ENCODE assay signal across 8 cellular contexts in genomic region chr6:28266563-28266961, GRCh38. TPM values are rescaled to one million over a fixed set of nuclear protein-coding genes. Genes with fewer than 3 reads are reported as not detected.
A peak's percentile ranks its signal among the peaks of the same experiment; 100 is the strongest.
DNase-seq lines count a peak whose midpoint lies in the region; ATAC-seq and TF ChIP-seq lines count a peak whose summit lies in the region.
"Had no signal": no experiment of that assay in that cellular context is flagged by ENCODE, and none has a peak within 500 bp of the region (broad histone marks: within the 10 kb centered on the region; RNA-seq: fewer than 3 reads in every experiment).

No MANE protein-coding gene starts in this region.

- H3K4me1 ChIP-seq in cardiac muscle cell (ENCODE audit: low read depth) (peaks cover 8% of the 10 kb centered on the region), iPS-15b (ENCODE audit: control insufficient read depth, insufficient read depth, low read length) (peaks cover 8% of the 10 kb centered on the region), uterus (no peaks in the 10 kb centered on the region)

- peaks cover 12% of the 10 kb centered on the region for H3K4me1 Mint-ChIP-seq in activated naive CD4-positive, alpha-beta T cell treated with anti-CD3 and anti-CD28 coated beads, Interleukin-2, amount 10 ng/mL, durations not matched to agents 7 days and 5 days

- no peak for ATAC-seq in GM21360 (IDR thresholded peaks at IDR 0.05; ENCODE audit: unreplicated experiment)

- H3K27me3 ChIP-seq in cardiac muscle cell (no peaks in the 10 kb centered on the region), iPS-15b (ENCODE audit: control insufficient read depth, insufficient read depth, low read length) (peaks cover 7% of the 10 kb centered on the region), uterus (no peaks in the 10 kb centered on the region)

- H3K27ac Mint-ChIP-seq in activated naive CD4-positive, alpha-beta T cell treated with anti-CD3 and anti-CD28 coated beads, Interleukin-2, amount 10 ng/mL, durations not matched to agents 7 days and 5 days: no peak overlapping the region
- H3K27ac Mint-ChIP-seq: memory B cell had no signal

- no peak overlapping the region for H3K4me3 Mint-ChIP-seq in activated naive CD4-positive, alpha-beta T cell treated with anti-CD3 and anti-CD28 coated beads, Interleukin-2, amount 10 ng/mL, durations not matched to agents 7 days and 5 days
- H3K4me3 Mint-ChIP-seq: memory B cell had no signal

- H3K27ac ChIP-seq in cardiac muscle cell (peak overlapping the region; percentile 87), uterus (peak overlapping the region; percentile 85 to 89)

- intact Hi-C loops in cardiac septum (cut with DNase I): loop anchor here (2.0 to 5.0 kb wide), 2 partner anchors 71 to 84 kb away; partner anchors contain the start of gene ZSCAN31
- intact Hi-C loops in uterus (cut with DNase I; ENCODE audit: low total_unique reads): no loop called here

- H3K4me3 ChIP-seq in cardiac muscle cell (peak overlapping the region; percentile 89), iPS-15b (ENCODE audit: low read depth, low read length) (peak overlapping the region; percentile 66), uterus (peak overlapping the region; percentile 86 to 90)

- H3K9ac ChIP-seq in iPS-15b (ENCODE audit: low read depth, low read length): peak overlapping the region; percentile 89

- peaks cover 7% of the 10 kb centered on the region for H3K36me3 Mint-ChIP-seq in activated naive CD4-positive, alpha-beta T cell treated with anti-CD3 and anti-CD28 coated beads, Interleukin-2, amount 10 ng/mL, durations not matched to agents 7 days and 5 days

- CTCF ChIA-PET in activated naive CD4-positive, alpha-beta T cell treated with anti-CD3 and anti-CD28 coated beads, Interleukin-2, amount 10 ng/mL, durations not matched to agents 7 days and 5 days (lab: Charles Lee): interaction anchor here (1.1 to 2.3 kb wide), 4 partner anchors 9 to 90 kb away, joined by 3 to 10 read pairs (median 4); partner anchors contain the start of gene ZKSCAN4

- H3K36me3 ChIP-seq in cardiac muscle cell: no peaks in the 10 kb centered on the region
- H3K36me3 ChIP-seq in iPS-15b (ENCODE audit: control insufficient read depth, insufficient read depth, low read length): no peaks in the 10 kb centered on the region
- no peaks in the 10 kb centered on the region for H3K36me3 ChIP-seq in uterus

- no peaks in the 10 kb centered on the region for H3K9me3 ChIP-seq in cardiac muscle cell (ENCODE audit: low read depth)
- no peaks in the 10 kb centered on the region for H3K9me3 ChIP-seq in iPS-15b (ENCODE audit: control insufficient read depth, insufficient read depth, low read length)
- H3K9me3 ChIP-seq in uterus: no peaks in the 10 kb centered on the region

- TF ChIP-seq CTCF in cardiac muscle cell (IDR thresholded peaks at IDR 0.05; ENCODE audit: low read depth, low read length): no peak
- TF ChIP-seq CTCF in uterus (IDR thresholded peaks at IDR 0.05): no peak

- DNase-seq in cardiac muscle cell (ENCODE audit: low read depth in 1 of 2, low spot score in 1 of 2) (no peak), cardiac septum (ENCODE audit: low spot score) (no peak), uterus (no peak)
- DNase-seq in activated naive CD4-positive, alpha-beta T cell treated with anti-CD3 and anti-CD28 coated beads, Interleukin-2, amount 10 ng/mL, durations not matched to agents 7 days and 5 days: no peak

- TF ChIP-seq POLR2A in uterus (IDR thresholded peaks at IDR 0.05): no peak

- H3K27me3 Mint-ChIP-seq in activated naive CD4-positive, alpha-beta T cell treated with anti-CD3 and anti-CD28 coated beads, Interleukin-2, amount 10 ng/mL, durations not matched to agents 7 days and 5 days: peaks cover 6% of the 10 kb centered on the region
- H3K27me3 Mint-ChIP-seq: memory B cell had no signal

- H3K9me3 Mint-ChIP-seq in activated naive CD4-positive, alpha-beta T cell treated with anti-CD3 and anti-CD28 coated beads, Interleukin-2, amount 10 ng/mL, durations not matched to agents 7 days and 5 days: no peaks in the 10 kb centered on the region
- H3K9me3 Mint-ChIP-seq: memory B cell had no signal

RNA-seq across cellular contexts. Expression of gene ZSCAN26, which starts 0.4 kb away (rescaled TPM):
- total RNA-seq in cardiac muscle cell (23.7 and 37.9 TPM in 2 replicates), cardiac septum (13.4 TPM), uterus (10 to 100 TPM; 12.6 to 54.7 (median 33.4) TPM)
- 20.2 and 25.3 TPM in 2 replicates for polyA plus RNA-seq in cardiac muscle cell

RNA-seq across cellular contexts. Expression of gene NKAPL, which starts 7.5 kb away (rescaled TPM):
- total RNA-seq in cardiac muscle cell (not detected in 2 replicates), cardiac septum (6.6 TPM), uterus (1 to 10 TPM in 1 of 4 donors, under 1 TPM in 1, not detected in 2; 0.97 to 1.2 TPM)
- not detected in 2 replicates for polyA plus RNA-seq in cardiac muscle cell
- total RNA-seq: A172 had no signal

RNA-seq across cellular contexts. Expression of gene ZKSCAN4, which starts 14.5 kb away (rescaled TPM):
- total RNA-seq in cardiac muscle cell (7.9 and 8.4 TPM in 2 replicates), cardiac septum (2.4 TPM), uterus (10 to 100 TPM in 1 of 4 donors, 1 to 10 TPM in 3; 1.5 to 15.6 (median 4.7) TPM)
- polyA plus RNA-seq in cardiac muscle cell: 6.8 and 7.1 TPM in 2 replicates

RNA-seq across cellular contexts. Expression of gene PGBD1, which starts 14.8 kb away (rescaled TPM):
- total RNA-seq in cardiac muscle cell: 7.5 and 8.2 TPM in 2 replicates
- 6.0 and 8.2 TPM in 2 replicates for polyA plus RNA-seq in cardiac muscle cell
- total RNA-seq in cardiac septum: 3.8 TPM
- total RNA-seq in uterus: 10 to 100 TPM in 1 of 4 donors, 1 to 10 TPM in 3; 2.6 to 10.9 (median 7.0) TPM

RNA-seq across cellular contexts. Expression of gene ZSCAN9, which starts 41.5 kb away (rescaled TPM):
- total RNA-seq in cardiac muscle cell: 18.6 and 21.8 TPM in 2 replicates
- polyA plus RNA-seq in cardiac muscle cell: 14.4 and 15.4 TPM in 2 replicates
- 8.4 TPM for total RNA-seq in cardiac septum
- total RNA-seq in uterus: 10 to 100 TPM; 17.6 to 38.9 (median 24.6) TPM
